In the genomic region with DNA sequence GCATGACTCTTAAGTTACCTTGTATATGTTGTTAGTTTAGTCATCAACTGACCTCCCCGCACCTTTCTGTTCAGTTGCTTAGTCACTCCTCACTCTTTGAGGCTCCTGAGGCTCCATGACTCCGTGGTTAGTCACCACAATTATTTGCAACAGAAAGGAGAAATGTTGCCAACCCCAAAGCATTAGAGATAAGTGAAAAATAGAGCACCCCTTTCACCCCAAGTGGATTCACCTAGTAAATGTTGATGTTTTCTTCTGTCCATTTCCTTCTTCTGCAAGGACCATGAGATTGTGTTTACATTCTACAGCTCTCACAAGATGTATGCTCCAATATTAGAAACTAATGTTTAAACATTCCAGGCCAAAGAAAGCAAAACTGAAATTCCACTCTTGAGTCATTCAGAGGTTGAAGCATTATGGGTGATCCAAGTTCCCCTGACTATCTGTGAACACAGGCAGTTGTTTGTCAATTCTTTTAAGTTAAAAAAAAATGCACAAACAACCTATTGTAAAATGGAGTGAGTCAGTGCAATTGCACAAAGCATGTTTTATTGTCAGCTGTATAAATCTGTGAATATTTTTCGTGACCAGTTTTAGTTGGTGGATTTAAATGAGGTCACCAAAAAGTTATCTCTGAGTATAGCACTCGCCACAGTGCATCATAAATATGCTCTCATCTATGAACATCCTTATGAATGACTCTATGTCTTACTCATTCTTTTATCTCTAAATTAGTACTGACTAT, we compare ENCODE assay signal across 8 cellular contexts.
DNase-seq lines count a peak whose midpoint lies in the region; ATAC-seq and TF ChIP-seq lines count a peak whose summit lies in the region.

No MANE protein-coding gene starts in this region.

- no peak overlapping the region for H3K9ac ChIP-seq in HUES64 (ENCODE audit: low read depth, low read length)

- CTCF ChIA-PET in AG04449 (lab: Yijun Ruan, JAX), result no interaction called here

- POLR2A ChIA-PET in AG04449 (lab: Yijun Ruan, JAX), result no interaction called here

- H3K9me3 ChIP-seq in HUES64 (ENCODE audit: insufficient read depth, low read depth, low read length) (no peaks in the 10 kb centered on the region), thoracic aorta (no peaks in the 10 kb centered on the region)

- peak overlapping the region; percentile 52 for H3K27ac ChIP-seq in HUES64 (ENCODE audit: low read depth, low read length)
- H3K27ac ChIP-seq in thoracic aorta, result peak overlapping the region in 1 of 2 donors; percentile 47

- 54% methylated on average over 3 of the region's 4 CpGs for WGBS in HUES64

- H3K36me3 ChIP-seq in HUES64 (ENCODE audit: insufficient read depth, low read length), result no peaks in the 10 kb centered on the region
- no peaks in the 10 kb centered on the region for H3K36me3 ChIP-seq in thoracic aorta

- no peak for TF ChIP-seq CTCF in AG04449 (IDR thresholded peaks at IDR 0.05; ENCODE audit: insufficient read depth, low read length, missing control alignments)
- TF ChIP-seq CTCF in thoracic aorta (IDR thresholded peaks at IDR 0.05), result no peak

- H3K4me3 ChIP-seq in AG04449 (ENCODE audit: low read depth, low read length) (no peak overlapping the region), HUES64 (ENCODE audit: low read length) (no peak overlapping the region), thoracic aorta (no peak overlapping the region)

- H3K27me3 ChIP-seq in HUES64 (ENCODE audit: insufficient read depth, low read length) (no peaks in the 10 kb centered on the region), thoracic aorta (replicated peaks; ENCODE audit: insufficient read depth) (no peaks in the 10 kb centered on the region)

- H3K4me1 ChIP-seq in HUES64 (ENCODE audit: insufficient read depth, low read length), result peaks cover 4% of the 10 kb centered on the region; the same call in 1 of the 2 replicates
- H3K4me1 ChIP-seq in thoracic aorta (ENCODE audit: control insufficient read depth in 1 of 2, low read depth in 2 of 2), result peaks cover 3 to 7% of the 10 kb centered on the region in 2 donors

- ATAC-seq in GM21526 (IDR thresholded peaks at IDR 0.05; ENCODE audit: low FRiP score, unreplicated experiment) (peak; percentile 59), thoracic aorta (ENCODE audit: insufficient number of reproducible peaks, low FRiP score, low read depth) (peak; percentile 60)

- DNase-seq in AG04449 (ENCODE audit: low read depth, low spot score) (peak; percentile 46), fibroblast of gingiva (ENCODE audit: low read depth) (peak; percentile 75), thoracic aorta (ENCODE audit: low spot score) (peak; percentile 3), NCI-H510A treated with DMSO at 0.1 percent for 48 hours (lab: John Stamatoyannopoulos, UW) (no peak), NCI-H1092 treated with DMSO at 0.1 percent for 48 hours (lab: John Stamatoyannopoulos, UW) (no peak)
- no peak for DNase-seq in stimulated activated CD4-positive, alpha-beta T cell treated with anti-CD3 and anti-CD28 coated beads, Interleukin-4, amount 100 ng/mL, for 24 hours

Comparison
In these comparisons a context has a peak if more than half of its experiments do, and no peak if none do; other contexts are left out.
1. DNase-seq: peak in AG04449 (single experiment), fibroblast of gingiva (single experiment) and thoracic aorta (single experiment); none in NCI-H510A treated with DMSO at 0.1 percent for 48 hours (single experiment), stimulated activated CD4-positive, alpha-beta T cell treated with anti-CD3 and anti-CD28 coated beads, Interleukin-4, amount 100 ng/mL, for 24 hours (single experiment) and NCI-H1092 treated with DMSO at 0.1 percent for 48 hours (single experiment).